In the genomic region with DNA sequence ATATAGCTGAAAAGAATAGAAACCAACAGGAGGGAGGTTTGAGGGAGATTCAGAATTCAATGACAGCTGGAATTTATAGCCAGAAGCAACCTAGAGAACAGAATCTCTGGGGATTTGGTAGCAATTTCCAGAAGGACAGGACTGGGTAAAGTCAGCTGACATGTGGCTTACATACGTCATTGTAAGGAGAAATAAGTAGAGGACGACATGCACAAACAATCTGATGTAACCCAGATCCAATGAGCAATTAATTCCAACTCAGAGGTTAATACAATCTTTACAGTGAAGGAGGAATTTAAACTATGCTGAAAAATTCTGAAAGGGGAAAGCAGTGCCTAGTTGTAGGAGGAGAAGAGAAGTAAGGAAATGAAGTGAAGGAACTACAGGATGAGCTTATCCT, we compare ENCODE assay signal across 1 cellular context.
TF ChIP-seq lines count a peak whose summit lies in the region.

No MANE protein-coding gene starts in this region.

TF ChIP-seq in SK-N-SH, 30 proteins besides CTCF, POLR2A, EP300 and RAD21 (continued from another document):
- TF ChIP-seq, protein P1, sequence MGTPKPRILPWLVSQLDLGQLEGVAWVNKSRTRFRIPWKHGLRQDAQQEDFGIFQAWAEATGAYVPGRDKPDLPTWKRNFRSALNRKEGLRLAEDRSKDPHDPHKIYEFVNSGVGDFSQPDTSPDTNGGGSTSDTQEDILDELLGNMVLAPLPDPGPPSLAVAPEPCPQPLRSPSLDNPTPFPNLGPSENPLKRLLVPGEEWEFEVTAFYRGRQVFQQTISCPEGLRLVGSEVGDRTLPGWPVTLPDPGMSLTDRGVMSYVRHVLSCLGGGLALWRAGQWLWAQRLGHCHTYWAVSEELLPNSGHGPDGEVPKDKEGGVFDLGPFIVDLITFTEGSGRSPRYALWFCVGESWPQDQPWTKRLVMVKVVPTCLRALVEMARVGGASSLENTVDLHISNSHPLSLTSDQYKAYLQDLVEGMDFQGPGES (IDR thresholded peaks at IDR 0.05; ENCODE audit: low read depth, low read length): no peak
- TF ChIP-seq POLR2AphosphoS5 (IDR thresholded peaks at IDR 0.05; ENCODE audit: low read depth, low read length) (no peak), FOXM1 (IDR thresholded peaks at IDR 0.05; ENCODE audit: low read depth) (no peak), RXRA (IDR thresholded peaks at IDR 0.05; ENCODE audit: borderline replicate concordance, low read depth) (no peak), NRF1 (IDR thresholded peaks at IDR 0.05; ENCODE audit: low read depth, low read length) (no peak), SIN3A (IDR thresholded peaks at IDR 0.05; ENCODE audit: borderline replicate concordance, low read depth, low read length) (no peak), NFIC (IDR thresholded peaks at IDR 0.05; ENCODE audit: borderline replicate concordance) (no peak), MEF2A (IDR thresholded peaks at IDR 0.05; ENCODE audit: borderline replicate concordance, low read depth) (no peak), EZH2phosphoT487 (IDR thresholded peaks at IDR 0.05; ENCODE audit: borderline replicate concordance, low read depth) (no peak), CHD2 (IDR thresholded peaks at IDR 0.05; ENCODE audit: low read length, partially characterized antibody) (no peak), GATA2 (CRISPR knock-in tag; IDR thresholded peaks at IDR 0.05) (no peak), TCF12 (IDR thresholded peaks at IDR 0.05) (no peak)
- TF ChIP-seq, protein P2, sequence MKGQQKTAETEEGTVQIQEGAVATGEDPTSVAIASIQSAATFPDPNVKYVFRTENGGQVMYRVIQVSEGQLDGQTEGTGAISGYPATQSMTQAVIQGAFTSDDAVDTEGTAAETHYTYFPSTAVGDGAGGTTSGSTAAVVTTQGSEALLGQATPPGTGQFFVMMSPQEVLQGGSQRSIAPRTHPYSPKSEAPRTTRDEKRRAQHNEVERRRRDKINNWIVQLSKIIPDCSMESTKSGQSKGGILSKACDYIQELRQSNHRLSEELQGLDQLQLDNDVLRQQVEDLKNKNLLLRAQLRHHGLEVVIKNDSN (IDR thresholded peaks at IDR 0.05; ENCODE audit: borderline replicate concordance, low read depth): no peak
- TF ChIP-seq, protein P3, sequence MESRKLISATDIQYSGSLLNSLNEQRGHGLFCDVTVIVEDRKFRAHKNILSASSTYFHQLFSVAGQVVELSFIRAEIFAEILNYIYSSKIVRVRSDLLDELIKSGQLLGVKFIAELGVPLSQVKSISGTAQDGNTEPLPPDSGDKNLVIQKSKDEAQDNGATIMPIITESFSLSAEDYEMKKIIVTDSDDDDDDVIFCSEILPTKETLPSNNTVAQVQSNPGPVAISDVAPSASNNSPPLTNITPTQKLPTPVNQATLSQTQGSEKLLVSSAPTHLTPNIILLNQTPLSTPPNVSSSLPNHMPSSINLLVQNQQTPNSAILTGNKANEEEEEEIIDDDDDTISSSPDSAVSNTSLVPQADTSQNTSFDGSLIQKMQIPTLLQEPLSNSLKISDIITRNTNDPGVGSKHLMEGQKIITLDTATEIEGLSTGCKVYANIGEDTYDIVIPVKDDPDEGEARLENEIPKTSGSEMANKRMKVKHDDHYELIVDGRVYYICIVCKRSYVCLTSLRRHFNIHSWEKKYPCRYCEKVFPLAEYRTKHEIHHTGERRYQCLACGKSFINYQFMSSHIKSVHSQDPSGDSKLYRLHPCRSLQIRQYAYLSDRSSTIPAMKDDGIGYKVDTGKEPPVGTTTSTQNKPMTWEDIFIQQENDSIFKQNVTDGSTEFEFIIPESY (IDR thresholded peaks at IDR 0.05; ENCODE audit: borderline replicate concordance, low read depth): no peak
- TF ChIP-seq, protein P4, sequence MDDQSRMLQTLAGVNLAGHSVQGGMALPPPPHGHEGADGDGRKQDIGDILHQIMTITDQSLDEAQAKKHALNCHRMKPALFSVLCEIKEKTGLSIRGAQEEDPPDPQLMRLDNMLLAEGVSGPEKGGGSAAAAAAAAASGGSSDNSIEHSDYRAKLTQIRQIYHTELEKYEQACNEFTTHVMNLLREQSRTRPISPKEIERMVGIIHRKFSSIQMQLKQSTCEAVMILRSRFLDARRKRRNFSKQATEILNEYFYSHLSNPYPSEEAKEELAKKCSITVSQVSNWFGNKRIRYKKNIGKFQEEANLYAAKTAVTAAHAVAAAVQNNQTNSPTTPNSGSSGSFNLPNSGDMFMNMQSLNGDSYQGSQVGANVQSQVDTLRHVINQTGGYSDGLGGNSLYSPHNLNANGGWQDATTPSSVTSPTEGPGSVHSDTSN (IDR thresholded peaks at IDR 0.05): no peak
- TF ChIP-seq, protein P5, sequence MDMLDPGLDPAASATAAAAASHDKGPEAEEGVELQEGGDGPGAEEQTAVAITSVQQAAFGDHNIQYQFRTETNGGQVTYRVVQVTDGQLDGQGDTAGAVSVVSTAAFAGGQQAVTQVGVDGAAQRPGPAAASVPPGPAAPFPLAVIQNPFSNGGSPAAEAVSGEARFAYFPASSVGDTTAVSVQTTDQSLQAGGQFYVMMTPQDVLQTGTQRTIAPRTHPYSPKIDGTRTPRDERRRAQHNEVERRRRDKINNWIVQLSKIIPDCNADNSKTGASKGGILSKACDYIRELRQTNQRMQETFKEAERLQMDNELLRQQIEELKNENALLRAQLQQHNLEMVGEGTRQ (IDR thresholded peaks at IDR 0.05; ENCODE audit: borderline replicate concordance, low read depth, low read length): no peak
TF ChIP-seq in SK-N-SH: peak in this region for 0.
